ENCODE assay signal across 11 cellular contexts in genomic region chr17:78817123-78817522, GRCh38. TPM values are rescaled to one million over a fixed set of nuclear protein-coding genes. Genes with fewer than 3 reads are reported as not detected.
A peak's percentile ranks its signal among the peaks of the same experiment; 100 is the strongest.
DNase-seq lines count a peak whose midpoint lies in the region; ATAC-seq and TF ChIP-seq lines count a peak whose summit lies in the region.
"Had no signal": no experiment of that assay in that cellular context is flagged by ENCODE, and none has a peak within 500 bp of the region (broad histone marks: within the 10 kb centered on the region; RNA-seq: fewer than 3 reads in every experiment).

No MANE protein-coding gene starts in this region.

- no peaks in the 10 kb centered on the region for H3K9me3 ChIP-seq in PC-3 (ENCODE audit: low read length)
- H3K9me3 ChIP-seq: colonic mucosa had no signal

- no peaks in the 10 kb centered on the region for H3K79me2 ChIP-seq in PC-3 (ENCODE audit: low read length)

- H3K4me3 Mint-ChIP-seq in activated T-cell treated with anti-CD3 and anti-CD28 coated beads, Interleukin-2, amount 50 U/mL, for 24 hours, result peak overlapping the region; percentile 41
- H3K4me3 Mint-ChIP-seq in Calu3 (ENCODE audit: low read depth, unreplicated experiment), result no peak overlapping the region

- no peak overlapping the region for H3K9ac ChIP-seq in PC-3 (ENCODE audit: low read length)

- no peaks in the 10 kb centered on the region for H3K9me3 Mint-ChIP-seq in activated T-cell treated with anti-CD3 and anti-CD28 coated beads, Interleukin-2, amount 50 U/mL, for 24 hours
- no peaks in the 10 kb centered on the region for H3K9me3 Mint-ChIP-seq in Calu3 (ENCODE audit: low read depth, unreplicated experiment)

- POLR2A ChIA-PET in PC-3 (lab: Charles Lee; ENCODE audit: unreplicated experiment), result no interaction called here

- CTCF ChIA-PET in Calu3 (lab: Charles Lee) (no interaction called here), PC-3 (lab: Charles Lee) (no interaction called here)

- H3K9me2 ChIP-seq in PC-3 (replicated peaks; ENCODE audit: low read length), result no peaks in the 10 kb centered on the region

- no peaks in the 10 kb centered on the region for H3K27me3 ChIP-seq in PC-3 (ENCODE audit: low read length)
- H3K27me3 ChIP-seq: colonic mucosa had no signal

- no peak overlapping the region for H2AFZ ChIP-seq in PC-3 (ENCODE audit: low read length)

- no peak overlapping the region for H3K4me2 ChIP-seq in PC-3 (ENCODE audit: low read length)

- peaks cover 88% of the 10 kb centered on the region for H3K36me3 ChIP-seq in PC-3 (ENCODE audit: low read depth, low read length)
- H3K36me3 ChIP-seq: colonic mucosa had no signal

- H3F3A ChIP-seq in PC-3 (ENCODE audit: low read length, unreplicated experiment), result no peaks in the 10 kb centered on the region

- peak overlapping the region; percentile 92 for H3K27ac Mint-ChIP-seq in activated T-cell treated with anti-CD3 and anti-CD28 coated beads, Interleukin-2, amount 50 U/mL, for 24 hours
- no peak overlapping the region for H3K27ac Mint-ChIP-seq in Calu3 (ENCODE audit: unreplicated experiment)

- no peak overlapping the region for H3K4me3 ChIP-seq in PC-3 (ENCODE audit: low read length)
- H3K4me3 ChIP-seq: colonic mucosa had no signal

- peaks cover 73% of the 10 kb centered on the region for H3K4me1 Mint-ChIP-seq in activated T-cell treated with anti-CD3 and anti-CD28 coated beads, Interleukin-2, amount 50 U/mL, for 24 hours (ENCODE audit: low read depth)
- H3K4me1 Mint-ChIP-seq in Calu3 (ENCODE audit: low read depth, unreplicated experiment), result no peaks in the 10 kb centered on the region

- no peaks in the 10 kb centered on the region for H3K27me3 Mint-ChIP-seq in activated T-cell treated with anti-CD3 and anti-CD28 coated beads, Interleukin-2, amount 50 U/mL, for 24 hours
- no peaks in the 10 kb centered on the region for H3K27me3 Mint-ChIP-seq in Calu3 (ENCODE audit: unreplicated experiment)

- intact Hi-C loops in Calu3 (cut with micrococcal nuclease; ENCODE audit: unreplicated experiment), result no loop called here
- intact Hi-C loops in PC-3 (cut with micrococcal nuclease), result no loop called here

- H3K36me3 Mint-ChIP-seq in activated T-cell treated with anti-CD3 and anti-CD28 coated beads, Interleukin-2, amount 50 U/mL, for 24 hours (ENCODE audit: low read depth), result peaks cover 99% of the 10 kb centered on the region
- peaks cover 79% of the 10 kb centered on the region for H3K36me3 Mint-ChIP-seq in Calu3 (ENCODE audit: insufficient read depth, unreplicated experiment)

- TF ChIP-seq CTCF in Calu3 (IDR thresholded peaks at IDR 0.05; ENCODE audit: unreplicated experiment) (no peak), PC-3 (conservative IDR thresholded peaks at IDR 0.05; ENCODE audit: low read depth, low read length) (no peak)

- BruUV-seq in Calu3 (replicated peaks; lab: Mats Ljungman, UMichigan) (no TSS peak), PC-3 (replicated peaks; lab: Mats Ljungman, UMichigan) (no TSS peak)

- H4K20me1 ChIP-seq in PC-3 (ENCODE audit: low read length), result peaks cover 11% of the 10 kb centered on the region; the same call in 1 of the 2 replicates

- no peaks in the 10 kb centered on the region for H3K4me1 ChIP-seq in PC-3 (ENCODE audit: insufficient read depth, low read length)
- H3K4me1 ChIP-seq: colonic mucosa had no signal

- no peak overlapping the region for H3K27ac ChIP-seq in PC-3 (ENCODE audit: low read length)

- no peak for ATAC-seq in PC-3

- DNase-seq in T-helper 2 cell, result peak in 4 of 5 experiments; percentile 39 to 99 (median 78)
- DNase-seq in activated T-cell treated with anti-CD3 and anti-CD28 coated beads, Interleukin-2, amount 50 U/mL, for 24 hours, result peak; percentile 64
- DNase-seq in mucosa of gallbladder (ENCODE audit: low spot score), result peak; percentile 48
- DNase-seq in stimulated activated naive CD4-positive, alpha-beta T cell treated with Interleukin-2 at 50 U/mL for 16 hours (lab: John Stamatoyannopoulos, UW), result peak; percentile 67
- no peak for DNase-seq in Calu3
- DNase-seq in germinal center (ENCODE audit: low spot score), result no peak
- DNase-seq in PC-3, result no peak
- DNase-seq in amygdala (lab: John Stamatoyannopoulos, UW), result no peak
- DNase-seq: colonic mucosa, GF-D8, NCI-H446 had no signal

RNA-seq across cellular contexts. Expression of gene USP36, which starts 23.5 kb away (rescaled TPM):
- total RNA-seq in mucosa of gallbladder, result 41.8 TPM
- total RNA-seq in Calu3 (2022), result 79.5 and 84.3 TPM in 2 replicates
- total RNA-seq in PC-3 (2014; rRNA removed), result 37.5 and 41.8 TPM in 2 replicates

RNA-seq across cellular contexts. Expression of gene CYTH1, which starts 35.0 kb away (rescaled TPM):
- total RNA-seq in mucosa of gallbladder (51.1 TPM), Calu3 (2022) (30.3 and 40.5 TPM in 2 replicates), PC-3 (2014; rRNA removed) (29.7 and 37.7 TPM in 2 replicates)

Comparison
In these comparisons a context has a peak if more than half of its experiments do, and no peak if none do; other contexts are left out.
1. DNase-seq: peak in T-helper 2 cell (4 of 5), activated T-cell treated with anti-CD3 and anti-CD28 coated beads, Interleukin-2, amount 50 U/mL, for 24 hours (single experiment), mucosa of gallbladder (single experiment) and stimulated activated naive CD4-positive, alpha-beta T cell treated with Interleukin-2 at 50 U/mL for 16 hours (single experiment); none in Calu3 (single experiment), germinal center (single experiment), PC-3 (single experiment) and amygdala (0 of 56).